In the genomic region with DNA sequence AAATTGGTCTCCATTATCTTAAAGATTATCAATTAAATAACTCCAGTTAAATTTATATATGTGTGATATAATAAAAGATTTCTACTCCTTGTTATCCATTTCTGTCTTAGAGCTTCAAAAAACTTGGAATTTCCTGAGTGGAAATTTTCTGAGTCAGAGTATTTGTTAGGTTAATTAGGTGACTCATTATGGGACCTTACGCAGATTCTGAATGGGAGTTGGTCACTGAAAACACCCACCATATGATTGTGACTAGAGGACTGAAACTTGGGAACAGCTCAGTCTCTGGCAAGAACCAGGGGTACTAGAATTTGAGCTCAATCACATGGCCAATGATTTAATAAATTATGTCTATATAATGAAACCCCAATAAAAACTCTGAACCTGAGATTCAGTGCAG, we compare ENCODE assay signal across 1 cellular context.
A peak's percentile ranks its signal among the peaks of the same experiment; 100 is the strongest.
TF ChIP-seq lines count a peak whose summit lies in the region.

No MANE protein-coding gene starts in this region.

TF ChIP-seq in SK-N-SH, 30 proteins besides CTCF, POLR2A, EP300 and RAD21 (continued from another document):
- TF ChIP-seq, protein P1, sequence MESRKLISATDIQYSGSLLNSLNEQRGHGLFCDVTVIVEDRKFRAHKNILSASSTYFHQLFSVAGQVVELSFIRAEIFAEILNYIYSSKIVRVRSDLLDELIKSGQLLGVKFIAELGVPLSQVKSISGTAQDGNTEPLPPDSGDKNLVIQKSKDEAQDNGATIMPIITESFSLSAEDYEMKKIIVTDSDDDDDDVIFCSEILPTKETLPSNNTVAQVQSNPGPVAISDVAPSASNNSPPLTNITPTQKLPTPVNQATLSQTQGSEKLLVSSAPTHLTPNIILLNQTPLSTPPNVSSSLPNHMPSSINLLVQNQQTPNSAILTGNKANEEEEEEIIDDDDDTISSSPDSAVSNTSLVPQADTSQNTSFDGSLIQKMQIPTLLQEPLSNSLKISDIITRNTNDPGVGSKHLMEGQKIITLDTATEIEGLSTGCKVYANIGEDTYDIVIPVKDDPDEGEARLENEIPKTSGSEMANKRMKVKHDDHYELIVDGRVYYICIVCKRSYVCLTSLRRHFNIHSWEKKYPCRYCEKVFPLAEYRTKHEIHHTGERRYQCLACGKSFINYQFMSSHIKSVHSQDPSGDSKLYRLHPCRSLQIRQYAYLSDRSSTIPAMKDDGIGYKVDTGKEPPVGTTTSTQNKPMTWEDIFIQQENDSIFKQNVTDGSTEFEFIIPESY (IDR thresholded peaks at IDR 0.05; ENCODE audit: borderline replicate concordance, low read depth) = no peak
- no peak for TF ChIP-seq FOXM1 (IDR thresholded peaks at IDR 0.05; ENCODE audit: low read depth)
- peak; percentile 21; the same call in 1 of the 2 replicates for TF ChIP-seq FOSL2 (IDR thresholded peaks at IDR 0.05; ENCODE audit: borderline replicate concordance, low read depth)
- no peak for TF ChIP-seq MXI1 (IDR thresholded peaks at IDR 0.05; ENCODE audit: low read depth, low read length)
- no peak for TF ChIP-seq TEAD4 (IDR thresholded peaks at IDR 0.05; ENCODE audit: borderline replicate concordance, insufficient read depth)
- no peak for TF ChIP-seq TCF12 (IDR thresholded peaks at IDR 0.05)
